ENCODE assay signal across 1 cellular context in the genomic region with DNA sequence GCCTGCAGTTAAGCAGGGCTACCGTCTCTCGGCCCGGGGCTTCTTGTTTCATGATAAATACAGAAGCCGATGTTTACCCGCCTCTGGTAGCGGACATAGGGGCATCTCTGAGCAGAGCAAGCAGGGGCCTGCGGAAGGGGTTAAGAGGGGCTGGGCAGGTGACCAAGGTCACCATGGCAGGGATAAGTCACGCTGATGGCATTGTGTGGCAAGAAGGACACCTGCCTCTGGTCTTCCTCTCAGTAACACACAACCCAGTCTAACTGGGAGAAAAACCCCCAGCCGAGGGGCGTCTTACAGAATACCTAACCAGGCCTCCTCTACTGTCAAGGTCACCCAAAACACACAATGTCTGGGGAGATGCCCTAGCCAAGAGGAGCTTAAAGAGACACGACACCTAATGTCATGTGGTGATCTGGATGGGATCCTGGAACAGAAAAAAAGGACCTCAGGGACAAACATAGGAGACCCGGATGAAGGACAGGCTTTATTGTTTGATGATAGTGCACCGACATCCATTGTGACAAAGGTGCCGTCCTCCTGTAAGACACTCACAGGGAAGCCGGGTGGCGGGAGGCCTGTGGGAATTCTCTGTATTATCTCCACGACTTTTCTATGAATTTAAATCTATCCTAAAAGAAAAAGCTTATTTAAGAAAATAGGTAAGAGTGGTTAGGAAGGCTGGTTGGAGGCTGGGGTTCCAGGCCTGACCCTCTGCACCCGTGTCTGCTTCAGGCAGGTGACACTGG.
TF ChIP-seq lines count a peak whose summit lies in the region.

No MANE protein-coding gene starts in this region.

TF ChIP-seq in HepG2, 621 proteins besides CTCF, POLR2A, EP300 and RAD21 (continued from another document and continues in another):
- TF ChIP-seq, protein P1, sequence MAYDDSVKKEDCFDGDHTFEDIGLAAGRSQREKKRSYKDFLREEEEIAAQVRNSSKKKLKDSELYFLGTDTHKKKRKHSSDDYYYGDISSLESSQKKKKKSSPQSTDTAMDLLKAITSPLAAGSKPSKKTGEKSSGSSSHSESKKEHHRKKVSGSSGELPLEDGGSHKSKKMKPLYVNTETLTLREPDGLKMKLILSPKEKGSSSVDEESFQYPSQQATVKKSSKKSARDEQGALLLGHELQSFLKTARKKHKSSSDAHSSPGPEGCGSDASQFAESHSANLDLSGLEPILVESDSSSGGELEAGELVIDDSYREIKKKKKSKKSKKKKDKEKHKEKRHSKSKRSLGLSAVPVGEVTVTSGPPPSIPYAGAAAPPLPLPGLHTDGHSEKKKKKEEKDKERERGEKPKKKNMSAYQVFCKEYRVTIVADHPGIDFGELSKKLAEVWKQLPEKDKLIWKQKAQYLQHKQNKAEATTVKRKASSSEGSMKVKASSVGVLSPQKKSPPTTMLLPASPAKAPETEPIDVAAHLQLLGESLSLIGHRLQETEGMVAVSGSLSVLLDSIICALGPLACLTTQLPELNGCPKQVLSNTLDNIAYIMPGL (CRISPR knock-in tag; IDR thresholded peaks at IDR 0.05; ENCODE audit: borderline replicate concordance in 1 of 2, low read depth in 1 of 2), result 0 out of 4 replicates have a peak, but pooled peaks of 1 of the 2 experiments have one; percentile 36
- TF ChIP-seq CC2D1A (CRISPR knock-in tag; IDR thresholded peaks at IDR 0.05), result peak; percentile 16; the same call in 1 of the 2 replicates
- TF ChIP-seq, protein P2, sequence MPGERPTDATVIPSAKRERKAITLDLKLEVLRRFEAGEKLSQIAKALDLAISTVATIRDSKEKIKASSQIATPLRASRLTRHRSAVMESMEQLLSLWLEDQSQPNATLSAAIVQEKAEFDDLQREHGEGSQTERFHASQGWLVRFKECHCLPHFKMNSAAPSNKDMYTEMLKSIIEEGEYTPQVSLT (CRISPR knock-in tag; IDR thresholded peaks at IDR 0.05; ENCODE audit: borderline replicate concordance, low read depth), result no peak
- no peak for TF ChIP-seq ZNF7 (CRISPR knock-in tag; IDR thresholded peaks at IDR 0.05)
- no peak for TF ChIP-seq NFATC3 (CRISPR knock-in tag; IDR thresholded peaks at IDR 0.05)
- no peak for TF ChIP-seq HMGA1 (CRISPR knock-in tag; conservative IDR thresholded peaks at IDR 0.05)
- TF ChIP-seq, protein P3, sequence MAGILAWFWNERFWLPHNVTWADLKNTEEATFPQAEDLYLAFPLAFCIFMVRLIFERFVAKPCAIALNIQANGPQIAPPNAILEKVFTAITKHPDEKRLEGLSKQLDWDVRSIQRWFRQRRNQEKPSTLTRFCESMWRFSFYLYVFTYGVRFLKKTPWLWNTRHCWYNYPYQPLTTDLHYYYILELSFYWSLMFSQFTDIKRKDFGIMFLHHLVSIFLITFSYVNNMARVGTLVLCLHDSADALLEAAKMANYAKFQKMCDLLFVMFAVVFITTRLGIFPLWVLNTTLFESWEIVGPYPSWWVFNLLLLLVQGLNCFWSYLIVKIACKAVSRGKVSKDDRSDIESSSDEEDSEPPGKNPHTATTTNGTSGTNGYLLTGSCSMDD (CRISPR knock-in tag; IDR thresholded peaks at IDR 0.05), result no peak
- no peak for TF ChIP-seq HHEX (CRISPR knock-in tag; IDR thresholded peaks at IDR 0.05)
- no peak for TF ChIP-seq THYN1 (CRISPR knock-in tag; IDR thresholded peaks at IDR 0.05; ENCODE audit: borderline replicate concordance, low read depth)
- TF ChIP-seq ZIK1 (CRISPR knock-in tag; IDR thresholded peaks at IDR 0.05; ENCODE audit: borderline replicate concordance, low read depth), result no peak
- TF ChIP-seq GATAD1 (CRISPR knock-in tag; IDR thresholded peaks at IDR 0.05), result 0 out of 2 replicates have a peak, but pooled peaks have one; percentile 20
- TF ChIP-seq PHF20 (CRISPR knock-in tag; IDR thresholded peaks at IDR 0.05), result no peak
- TF ChIP-seq CBX1 (IDR thresholded peaks at IDR 0.05; ENCODE audit: low read depth), result peak; percentile 2
- TF ChIP-seq ZNF572 (CRISPR knock-in tag; IDR thresholded peaks at IDR 0.05), result no peak
- TF ChIP-seq CBX2 (IDR thresholded peaks at IDR 0.05; ENCODE audit: low read depth, low read length), result no peak
- TF ChIP-seq CBX2 (CRISPR knock-in tag; IDR thresholded peaks at IDR 0.05; ENCODE audit: low read depth), result no peak
- TF ChIP-seq, protein P4, sequence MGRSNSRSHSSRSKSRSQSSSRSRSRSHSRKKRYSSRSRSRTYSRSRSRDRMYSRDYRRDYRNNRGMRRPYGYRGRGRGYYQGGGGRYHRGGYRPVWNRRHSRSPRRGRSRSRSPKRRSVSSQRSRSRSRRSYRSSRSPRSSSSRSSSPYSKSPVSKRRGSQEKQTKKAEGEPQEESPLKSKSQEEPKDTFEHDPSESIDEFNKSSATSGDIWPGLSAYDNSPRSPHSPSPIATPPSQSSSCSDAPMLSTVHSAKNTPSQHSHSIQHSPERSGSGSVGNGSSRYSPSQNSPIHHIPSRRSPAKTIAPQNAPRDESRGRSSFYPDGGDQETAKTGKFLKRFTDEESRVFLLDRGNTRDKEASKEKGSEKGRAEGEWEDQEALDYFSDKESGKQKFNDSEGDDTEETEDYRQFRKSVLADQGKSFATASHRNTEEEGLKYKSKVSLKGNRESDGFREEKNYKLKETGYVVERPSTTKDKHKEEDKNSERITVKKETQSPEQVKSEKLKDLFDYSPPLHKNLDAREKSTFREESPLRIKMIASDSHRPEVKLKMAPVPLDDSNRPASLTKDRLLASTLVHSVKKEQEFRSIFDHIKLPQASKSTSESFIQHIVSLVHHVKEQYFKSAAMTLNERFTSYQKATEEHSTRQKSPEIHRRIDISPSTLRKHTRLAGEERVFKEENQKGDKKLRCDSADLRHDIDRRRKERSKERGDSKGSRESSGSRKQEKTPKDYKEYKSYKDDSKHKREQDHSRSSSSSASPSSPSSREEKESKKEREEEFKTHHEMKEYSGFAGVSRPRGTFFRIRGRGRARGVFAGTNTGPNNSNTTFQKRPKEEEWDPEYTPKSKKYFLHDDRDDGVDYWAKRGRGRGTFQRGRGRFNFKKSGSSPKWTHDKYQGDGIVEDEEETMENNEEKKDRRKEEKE (IDR thresholded peaks at IDR 0.05), result no peak
- TF ChIP-seq PAX8 (CRISPR knock-in tag; IDR thresholded peaks at IDR 0.05; ENCODE audit: borderline replicate concordance), result no peak
- TF ChIP-seq, protein P5, sequence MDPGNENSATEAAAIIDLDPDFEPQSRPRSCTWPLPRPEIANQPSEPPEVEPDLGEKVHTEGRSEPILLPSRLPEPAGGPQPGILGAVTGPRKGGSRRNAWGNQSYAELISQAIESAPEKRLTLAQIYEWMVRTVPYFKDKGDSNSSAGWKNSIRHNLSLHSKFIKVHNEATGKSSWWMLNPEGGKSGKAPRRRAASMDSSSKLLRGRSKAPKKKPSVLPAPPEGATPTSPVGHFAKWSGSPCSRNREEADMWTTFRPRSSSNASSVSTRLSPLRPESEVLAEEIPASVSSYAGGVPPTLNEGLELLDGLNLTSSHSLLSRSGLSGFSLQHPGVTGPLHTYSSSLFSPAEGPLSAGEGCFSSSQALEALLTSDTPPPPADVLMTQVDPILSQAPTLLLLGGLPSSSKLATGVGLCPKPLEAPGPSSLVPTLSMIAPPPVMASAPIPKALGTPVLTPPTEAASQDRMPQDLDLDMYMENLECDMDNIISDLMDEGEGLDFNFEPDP (CRISPR knock-in tag; conservative IDR thresholded peaks at IDR 0.05), result no peak
- TF ChIP-seq, protein P6, sequence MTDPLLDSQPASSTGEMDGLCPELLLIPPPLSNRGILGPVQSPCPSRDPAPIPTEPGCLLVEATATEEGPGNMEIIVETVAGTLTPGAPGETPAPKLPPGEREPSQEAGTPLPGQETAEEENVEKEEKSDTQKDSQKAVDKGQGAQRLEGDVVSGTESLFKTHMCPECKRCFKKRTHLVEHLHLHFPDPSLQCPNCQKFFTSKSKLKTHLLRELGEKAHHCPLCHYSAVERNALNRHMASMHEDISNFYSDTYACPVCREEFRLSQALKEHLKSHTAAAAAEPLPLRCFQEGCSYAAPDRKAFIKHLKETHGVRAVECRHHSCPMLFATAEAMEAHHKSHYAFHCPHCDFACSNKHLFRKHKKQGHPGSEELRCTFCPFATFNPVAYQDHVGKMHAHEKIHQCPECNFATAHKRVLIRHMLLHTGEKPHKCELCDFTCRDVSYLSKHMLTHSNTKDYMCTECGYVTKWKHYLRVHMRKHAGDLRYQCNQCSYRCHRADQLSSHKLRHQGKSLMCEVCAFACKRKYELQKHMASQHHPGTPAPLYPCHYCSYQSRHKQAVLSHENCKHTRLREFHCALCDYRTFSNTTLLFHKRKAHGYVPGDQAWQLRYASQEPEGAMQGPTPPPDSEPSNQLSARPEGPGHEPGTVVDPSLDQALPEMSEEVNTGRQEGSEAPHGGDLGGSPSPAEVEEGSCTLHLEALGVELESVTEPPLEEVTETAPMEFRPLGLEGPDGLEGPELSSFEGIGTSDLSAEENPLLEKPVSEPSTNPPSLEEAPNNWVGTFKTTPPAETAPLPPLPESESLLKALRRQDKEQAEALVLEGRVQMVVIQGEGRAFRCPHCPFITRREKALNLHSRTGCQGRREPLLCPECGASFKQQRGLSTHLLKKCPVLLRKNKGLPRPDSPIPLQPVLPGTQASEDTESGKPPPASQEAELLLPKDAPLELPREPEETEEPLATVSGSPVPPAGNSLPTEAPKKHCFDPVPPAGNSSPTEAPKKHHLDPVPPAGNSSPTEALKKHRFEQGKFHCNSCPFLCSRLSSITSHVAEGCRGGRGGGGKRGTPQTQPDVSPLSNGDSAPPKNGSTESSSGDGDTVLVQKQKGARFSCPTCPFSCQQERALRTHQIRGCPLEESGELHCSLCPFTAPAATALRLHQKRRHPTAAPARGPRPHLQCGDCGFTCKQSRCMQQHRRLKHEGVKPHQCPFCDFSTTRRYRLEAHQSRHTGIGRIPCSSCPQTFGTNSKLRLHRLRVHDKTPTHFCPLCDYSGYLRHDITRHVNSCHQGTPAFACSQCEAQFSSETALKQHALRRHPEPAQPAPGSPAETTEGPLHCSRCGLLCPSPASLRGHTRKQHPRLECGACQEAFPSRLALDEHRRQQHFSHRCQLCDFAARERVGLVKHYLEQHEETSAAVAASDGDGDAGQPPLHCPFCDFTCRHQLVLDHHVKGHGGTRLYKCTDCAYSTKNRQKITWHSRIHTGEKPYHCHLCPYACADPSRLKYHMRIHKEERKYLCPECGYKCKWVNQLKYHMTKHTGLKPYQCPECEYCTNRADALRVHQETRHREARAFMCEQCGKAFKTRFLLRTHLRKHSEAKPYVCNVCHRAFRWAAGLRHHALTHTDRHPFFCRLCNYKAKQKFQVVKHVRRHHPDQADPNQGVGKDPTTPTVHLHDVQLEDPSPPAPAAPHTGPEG (CRISPR knock-in tag; IDR thresholded peaks at IDR 0.05), result no peak
- TF ChIP-seq ZNF143 (CRISPR knock-in tag; IDR thresholded peaks at IDR 0.05), result no peak
- TF ChIP-seq ZNF136 (CRISPR knock-in tag; IDR thresholded peaks at IDR 0.05; ENCODE audit: low read depth), result no peak
- no peak; the same call in 1 of the 2 replicates for TF ChIP-seq ZNF205 (CRISPR knock-in tag; IDR thresholded peaks at IDR 0.05)
- TF ChIP-seq ZMYM4 (CRISPR knock-in tag; IDR thresholded peaks at IDR 0.05), result 0 out of 2 replicates have a peak, but pooled peaks have one; percentile 6
- TF ChIP-seq KAT8 (CRISPR knock-in tag; IDR thresholded peaks at IDR 0.05), result peak; percentile 62; the same call in 1 of the 2 replicates
- no peak for TF ChIP-seq SYNCRIP (IDR thresholded peaks at IDR 0.05; ENCODE audit: insufficient read depth, low read depth, low read length)
- TF ChIP-seq SOX13 (IDR thresholded peaks at IDR 0.05), result no peak
- TF ChIP-seq SOX13 (CRISPR knock-in tag; conservative IDR thresholded peaks at IDR 0.05 in 1 of 2, IDR thresholded peaks at IDR 0.05 in 1 of 2), result peak in 1 of 2 experiments; percentile 65; a peak in 2 of 4 replicates
- no peak for TF ChIP-seq IKZF1 (IDR thresholded peaks at IDR 0.05)
- peak; percentile 58 for TF ChIP-seq FOSL2 (CRISPR knock-in tag; IDR thresholded peaks at IDR 0.05)
- TF ChIP-seq U2AF1 (optimal IDR thresholded peaks at IDR 0.05; ENCODE audit: low read depth, low read length), result peak; percentile 74
- TF ChIP-seq, protein P7, sequence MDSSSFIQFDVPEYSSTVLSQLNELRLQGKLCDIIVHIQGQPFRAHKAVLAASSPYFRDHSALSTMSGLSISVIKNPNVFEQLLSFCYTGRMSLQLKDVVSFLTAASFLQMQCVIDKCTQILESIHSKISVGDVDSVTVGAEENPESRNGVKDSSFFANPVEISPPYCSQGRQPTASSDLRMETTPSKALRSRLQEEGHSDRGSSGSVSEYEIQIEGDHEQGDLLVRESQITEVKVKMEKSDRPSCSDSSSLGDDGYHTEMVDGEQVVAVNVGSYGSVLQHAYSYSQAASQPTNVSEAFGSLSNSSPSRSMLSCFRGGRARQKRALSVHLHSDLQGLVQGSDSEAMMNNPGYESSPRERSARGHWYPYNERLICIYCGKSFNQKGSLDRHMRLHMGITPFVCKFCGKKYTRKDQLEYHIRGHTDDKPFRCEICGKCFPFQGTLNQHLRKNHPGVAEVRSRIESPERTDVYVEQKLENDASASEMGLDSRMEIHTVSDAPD (CRISPR knock-in tag; IDR thresholded peaks at IDR 0.05), result 0 out of 2 replicates have a peak, but pooled peaks have one; percentile 17
- TF ChIP-seq MEF2D (CRISPR knock-in tag; IDR thresholded peaks at IDR 0.05), result no peak
- TF ChIP-seq SMAD1 (CRISPR knock-in tag; IDR thresholded peaks at IDR 0.05; ENCODE audit: borderline replicate concordance, low read depth), result no peak
- TF ChIP-seq ZSCAN25 (CRISPR knock-in tag; IDR thresholded peaks at IDR 0.05), result no peak; the same call in 1 of the 2 replicates
- TF ChIP-seq CCDC6 (CRISPR knock-in tag; IDR thresholded peaks at IDR 0.05), result no peak
- no peak for TF ChIP-seq CHCHD3 (CRISPR knock-in tag; IDR thresholded peaks at IDR 0.05)
- TF ChIP-seq MIER2 (CRISPR knock-in tag; IDR thresholded peaks at IDR 0.05), result no peak
- TF ChIP-seq, protein P8, sequence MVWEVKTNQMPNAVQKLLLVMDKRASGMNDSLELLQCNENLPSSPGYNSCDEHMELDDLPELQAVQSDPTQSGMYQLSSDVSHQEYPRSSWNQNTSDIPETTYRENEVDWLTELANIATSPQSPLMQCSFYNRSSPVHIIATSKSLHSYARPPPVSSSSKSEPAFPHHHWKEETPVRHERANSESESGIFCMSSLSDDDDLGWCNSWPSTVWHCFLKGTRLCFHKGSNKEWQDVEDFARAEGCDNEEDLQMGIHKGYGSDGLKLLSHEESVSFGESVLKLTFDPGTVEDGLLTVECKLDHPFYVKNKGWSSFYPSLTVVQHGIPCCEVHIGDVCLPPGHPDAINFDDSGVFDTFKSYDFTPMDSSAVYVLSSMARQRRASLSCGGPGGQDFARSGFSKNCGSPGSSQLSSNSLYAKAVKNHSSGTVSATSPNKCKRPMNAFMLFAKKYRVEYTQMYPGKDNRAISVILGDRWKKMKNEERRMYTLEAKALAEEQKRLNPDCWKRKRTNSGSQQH (CRISPR knock-in tag; IDR thresholded peaks at IDR 0.05; ENCODE audit: low read depth), result no peak
- TF ChIP-seq PLRG1 (conservative IDR thresholded peaks at IDR 0.05), result no peak
- 0 out of 2 replicates have a peak, but pooled peaks have one; percentile 18 for TF ChIP-seq SIN3A (IDR thresholded peaks at IDR 0.05; ENCODE audit: borderline replicate concordance, low read depth, low read length)
- TF ChIP-seq, protein P9, sequence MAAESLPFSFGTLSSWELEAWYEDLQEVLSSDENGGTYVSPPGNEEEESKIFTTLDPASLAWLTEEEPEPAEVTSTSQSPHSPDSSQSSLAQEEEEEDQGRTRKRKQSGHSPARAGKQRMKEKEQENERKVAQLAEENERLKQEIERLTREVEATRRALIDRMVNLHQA (CRISPR knock-in tag; IDR thresholded peaks at IDR 0.05), result no peak
- no peak for TF ChIP-seq RORA (CRISPR knock-in tag; IDR thresholded peaks at IDR 0.05)
- peak; percentile 78; the same call in 1 of the 2 replicates for TF ChIP-seq ZFP90 (CRISPR knock-in tag; IDR thresholded peaks at IDR 0.05; ENCODE audit: borderline replicate concordance)
